ENCODE assay signal across 1 cellular context in the genomic region with DNA sequence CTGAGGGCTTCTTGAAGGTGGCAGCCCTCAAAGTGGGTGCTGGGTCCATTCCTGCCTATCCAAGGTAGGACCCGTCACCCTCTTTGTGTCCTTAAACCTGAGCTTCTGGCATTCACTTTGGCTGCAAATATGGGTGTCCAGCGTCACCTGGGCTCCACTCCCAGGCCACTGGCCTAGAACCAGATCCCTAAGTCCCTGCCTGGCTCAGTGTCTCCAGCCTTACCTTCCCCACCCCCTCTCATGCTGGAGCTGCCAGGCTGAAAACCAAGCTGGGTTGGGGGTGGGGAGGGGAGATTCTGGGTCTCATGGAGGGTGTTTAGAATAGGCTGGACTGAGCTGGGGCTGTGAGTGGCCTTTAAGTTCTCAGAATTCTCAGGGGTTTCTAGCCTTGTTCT.
TF ChIP-seq lines count a peak whose summit lies in the region.

No MANE protein-coding gene starts in this region.

TF ChIP-seq in H1, 55 proteins besides CTCF, POLR2A, EP300 and RAD21:
- no peak for TF ChIP-seq SIX5 (IDR thresholded peaks at IDR 0.05; ENCODE audit: low read depth, low read length)
- TF ChIP-seq HDAC2 (IDR thresholded peaks at IDR 0.05; ENCODE audit: borderline replicate concordance in 1 of 2, low read depth in 2 of 2, low read length in 2 of 2), result no peak
- TF ChIP-seq, protein P1, sequence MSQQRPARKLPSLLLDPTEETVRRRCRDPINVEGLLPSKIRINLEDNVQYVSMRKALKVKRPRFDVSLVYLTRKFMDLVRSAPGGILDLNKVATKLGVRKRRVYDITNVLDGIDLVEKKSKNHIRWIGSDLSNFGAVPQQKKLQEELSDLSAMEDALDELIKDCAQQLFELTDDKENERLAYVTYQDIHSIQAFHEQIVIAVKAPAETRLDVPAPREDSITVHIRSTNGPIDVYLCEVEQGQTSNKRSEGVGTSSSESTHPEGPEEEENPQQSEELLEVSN (IDR thresholded peaks at IDR 0.05), result no peak
- TF ChIP-seq JUND (IDR thresholded peaks at IDR 0.05; ENCODE audit: low read length), result no peak
- no peak for TF ChIP-seq SP2 (IDR thresholded peaks at IDR 0.05; ENCODE audit: low read length)
- no peak for TF ChIP-seq SIN3A (conservative IDR thresholded peaks at IDR 0.05 in 1 of 2, IDR thresholded peaks at IDR 0.05 in 1 of 2; ENCODE audit: low read depth in 1 of 2, low read length in 2 of 2)
- no peak for TF ChIP-seq NANOG (IDR thresholded peaks at IDR 0.05; ENCODE audit: insufficient read depth, low read depth, low read length, poor library complexity, severe bottlenecking)
